8 cellular contexts compared by ENCODE assay signal in the genomic region with DNA sequence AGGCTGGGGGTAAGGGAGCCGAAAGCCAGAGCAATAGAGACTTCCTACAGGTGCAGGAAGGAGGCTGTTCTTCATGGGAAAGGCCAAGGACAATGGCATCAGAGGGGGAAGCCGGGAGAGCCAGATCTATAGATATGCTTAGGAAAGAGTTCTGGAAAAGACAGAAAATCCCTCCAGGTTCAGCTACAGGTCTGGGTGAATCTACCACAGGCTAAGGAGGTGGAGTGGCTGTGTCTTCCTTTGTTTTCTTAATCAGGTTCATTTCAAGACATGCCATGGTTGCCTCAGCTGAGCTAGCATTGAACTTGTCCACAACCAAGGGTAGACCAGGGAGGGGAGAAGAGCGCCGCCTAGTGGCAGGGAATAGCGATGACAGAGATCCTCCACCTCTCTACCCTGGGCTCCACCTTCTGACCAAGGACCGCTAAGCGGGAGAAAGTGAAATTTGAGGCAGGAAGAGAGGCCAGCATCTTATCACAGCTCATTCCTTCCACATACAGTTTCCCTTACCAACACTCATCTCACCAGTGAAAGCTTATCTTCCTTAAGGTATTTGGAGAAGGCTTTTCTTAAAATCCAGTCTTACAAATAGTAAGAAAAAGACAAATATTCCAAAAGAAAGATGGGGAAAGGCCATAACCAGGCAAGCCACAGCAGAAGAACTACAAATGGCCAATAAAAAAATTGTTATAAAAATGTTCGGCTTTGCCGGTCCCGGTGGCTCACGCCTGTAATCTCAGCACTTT.
DNase-seq lines count a peak whose midpoint lies in the region; ATAC-seq and TF ChIP-seq lines count a peak whose summit lies in the region.

No MANE protein-coding gene starts in this region.

- peak; percentile 64 for TF ChIP-seq RAD21 in Ishikawa (IDR thresholded peaks at IDR 0.05; ENCODE audit: low read depth)

- ATAC-seq in GM18505 (IDR thresholded peaks at IDR 0.05; ENCODE audit: unreplicated experiment) (peak; percentile 68), HG02678 (IDR thresholded peaks at IDR 0.05; ENCODE audit: unreplicated experiment) (no peak), GM21717 (IDR thresholded peaks at IDR 0.05; ENCODE audit: unreplicated experiment) (no peak)
- ATAC-seq in natural killer cell treated with Interleukin-12 subunit alpha and Interleukin-12 subunit beta and Interleukin-15 and Interleukin-18, amount 100 ng/mL, for 72 hours = peak; percentile 64 to 66

- TF ChIP-seq EP300 in Ishikawa (IDR thresholded peaks at IDR 0.05; ENCODE audit: borderline replicate concordance) = no peak

- DNase-seq in AG20443 (ENCODE audit: low spot score) (peak; percentile 77), SW 1271 (lab: John Stamatoyannopoulos, UW) (peak; percentile 32 to 68), dermis blood vessel endothelial cell (peak; percentile 78)
- DNase-seq in natural killer cell treated with Interleukin-12 subunit alpha and Interleukin-12 subunit beta and Interleukin-15 and Interleukin-18, amount 100 ng/mL, for 72 hours (ENCODE audit: low spot score) = no peak

- H3K4me1 Mint-ChIP-seq in natural killer cell treated with Interleukin-12 subunit alpha and Interleukin-12 subunit beta and Interleukin-15 and Interleukin-18, amount 100 ng/mL, for 72 hours (ENCODE audit: low read depth in 2 of 2) = peaks cover 5 to 10% of the 10 kb centered on the region in 2 donors

- H3K27ac Mint-ChIP-seq in natural killer cell treated with Interleukin-12 subunit alpha and Interleukin-12 subunit beta and Interleukin-15 and Interleukin-18, amount 100 ng/mL, for 72 hours = no peak overlapping the region

- no peaks in the 10 kb centered on the region for H3K36me3 Mint-ChIP-seq in natural killer cell treated with Interleukin-12 subunit alpha and Interleukin-12 subunit beta and Interleukin-15 and Interleukin-18, amount 100 ng/mL, for 72 hours

- peaks cover 3% of the 10 kb centered on the region for H3K9me3 Mint-ChIP-seq in natural killer cell treated with Interleukin-12 subunit alpha and Interleukin-12 subunit beta and Interleukin-15 and Interleukin-18, amount 100 ng/mL, for 72 hours

- no peak overlapping the region for H3K4me3 Mint-ChIP-seq in natural killer cell treated with Interleukin-12 subunit alpha and Interleukin-12 subunit beta and Interleukin-15 and Interleukin-18, amount 100 ng/mL, for 72 hours

- TF ChIP-seq POLR2A in GM18505 (IDR thresholded peaks at IDR 0.05; ENCODE audit: borderline replicate concordance, extremely low read depth, insufficient read depth, insufficient read length) = no peak

- H3K27me3 Mint-ChIP-seq in natural killer cell treated with Interleukin-12 subunit alpha and Interleukin-12 subunit beta and Interleukin-15 and Interleukin-18, amount 100 ng/mL, for 72 hours = peaks cover 10 to 22% of the 10 kb centered on the region in 2 donors

TF ChIP-seq in Ishikawa, 13 proteins besides CTCF, POLR2A, EP300 and RAD21:
- TF ChIP-seq NFIC (IDR thresholded peaks at IDR 0.05) (no peak), EGR1 (IDR thresholded peaks at IDR 0.05) (no peak)

Comparison
In these comparisons a context has a peak if more than half of its experiments do, and no peak if none do; other contexts are left out.
1. ATAC-seq: peak in GM18505 (single experiment) and natural killer cell treated with Interleukin-12 subunit alpha and Interleukin-12 subunit beta and Interleukin-15 and Interleukin-18, amount 100 ng/mL, for 72 hours (2 of 2); none in HG02678 (single experiment) and GM21717 (single experiment).